ENCODE assay signal across 12 cellular contexts in genomic region chr9:127444283-127444920, GRCh38. TPM values are rescaled to one million over a fixed set of nuclear protein-coding genes. Genes with fewer than 3 reads are reported as not detected.
A peak's percentile ranks its signal among the peaks of the same experiment; 100 is the strongest.
DNase-seq lines count a peak whose midpoint lies in the region; ATAC-seq, FAIRE-seq and TF ChIP-seq lines count a peak whose summit lies in the region.
"Had no signal": no experiment of that assay in that cellular context is flagged by ENCODE, and none has a peak within 500 bp of the region (broad histone marks: within the 10 kb centered on the region; RNA-seq: fewer than 3 reads in every experiment).

No MANE protein-coding gene starts in this region.

- H3K27ac ChIP-seq in esophagus muscularis mucosa (replicated peaks in 1 of 4) (peak overlapping the region; percentile 11 to 48 (median 37)), transverse colon (peak overlapping the region in 3 of 4 donors; percentile 8 to 32 (median 13))

- peak; percentile 13 for DNase-seq in stimulated activated CD4-positive, alpha-beta T cell treated with anti-CD3 and anti-CD28 coated beads, Interleukin-12 subunit alpha, Interleukin-12 subunit beta, amount 100 ng/mL, for 4 hours
- no peak for DNase-seq in stimulated activated CD4-positive, alpha-beta T cell treated with anti-CD3 and anti-CD28 coated beads, Interleukin-2, amount 100 ng/mL, for 48 hours
- DNase-seq in RPMI8226, result peak; percentile 21
- no peak for DNase-seq in esophagus muscularis mucosa (ENCODE audit: extremely low spot score)
- DNase-seq in transverse colon, result no peak
- no peak for DNase-seq in DMS153 treated with DMSO at 0.1 percent for 48 hours (lab: John Stamatoyannopoulos, UW; ENCODE audit: unreplicated experiment)
- DNase-seq in left colon, result no peak
- no peak for DNase-seq in H54 (ENCODE audit: insufficient read length, low spot score)
- DNase-seq: amygdala; CD8-positive, alpha-beta memory T cell had no signal

- no peak for FAIRE-seq in H54 (lab: Jason Lieb, UNC)

- in situ Hi-C loops in transverse colon (cut with MboI; ENCODE audit: low pct_ligation_motif_present in 1 of 4, low pct_unique_long_range_greater_than_20kb in 1 of 4, low sequenced_read_pairs in 3 of 4), result no loop called here

- no peak for TF ChIP-seq CTCF in esophagus muscularis mucosa (IDR thresholded peaks at IDR 0.05)
- TF ChIP-seq CTCF in transverse colon (IDR thresholded peaks at IDR 0.05), result no peak

- no peak overlapping the region for H3K4me3 ChIP-seq in esophagus muscularis mucosa
- H3K4me3 ChIP-seq in transverse colon, result no peak overlapping the region
- H3K4me3 ChIP-seq: skin epidermis had no signal

- H3K4me1 ChIP-seq in esophagus muscularis mucosa, result peaks cover 14 to 18% (median 17%) of the 10 kb centered on the region in 4 donors
- H3K4me1 ChIP-seq in transverse colon, result peaks cover 2 to 8% (median 4%) of the 10 kb centered on the region in 4 donors

- H3K9me3 ChIP-seq in esophagus muscularis mucosa (no peaks in the 10 kb centered on the region), transverse colon (no peaks in the 10 kb centered on the region)

- 96% methylated on average over 10 of the region's 17 CpGs for WGBS in esophagus muscularis mucosa
- WGBS in transverse colon (ENCODE audit: low coverage in 1 of 2), 2 donors, result 0 to 88% methylated on average over 1 to 17 of the region's 17 CpGs

- H3K27me3 ChIP-seq in esophagus muscularis mucosa (no peaks in the 10 kb centered on the region), transverse colon (no peaks in the 10 kb centered on the region)

- no peak for TF ChIP-seq EP300 in esophagus muscularis mucosa (IDR thresholded peaks at IDR 0.05)
- no peak for TF ChIP-seq EP300 in transverse colon (IDR thresholded peaks at IDR 0.05; ENCODE audit: low read depth)

- no peak for TF ChIP-seq POLR2A in esophagus muscularis mucosa (IDR thresholded peaks at IDR 0.05; ENCODE audit: low read depth)
- TF ChIP-seq POLR2A in transverse colon (IDR thresholded peaks at IDR 0.05), result no peak
- no peak for TF ChIP-seq POLR2A in H54 (IDR thresholded peaks at IDR 0.05; ENCODE audit: low read depth, low read length)

- H3K36me3 ChIP-seq in esophagus muscularis mucosa (peaks cover 75 to 98% (median 97%) of the 10 kb centered on the region in 4 donors), transverse colon (peaks cover 0 to 49% (median 16%) of the 10 kb centered on the region in 4 donors)

- ATAC-seq in left colon, result no peak
- ATAC-seq: Right ventricle myocardium inferior had no signal

- intact Hi-C loops in esophagus muscularis mucosa (cut with DNase I), result no loop called here
- intact Hi-C loops in transverse colon (cut with DNase I; ENCODE audit: low total_unique reads), result no loop called here
- intact Hi-C loops in left colon (cut with DNase I, micrococcal nuclease), result no loop called here

RNA-seq across cellular contexts. Expression of gene RPL12, which starts 6.8 kb away (rescaled TPM):
- 1,000 to 10,000 TPM in 3 of 4 donors, 100 to 1,000 TPM in 1; 880 to 2,334 (median 1,732) TPM for total RNA-seq in esophagus muscularis mucosa
- total RNA-seq in transverse colon, result 1,000 to 10,000 TPM; 1,054 to 2,042 (median 1,540) TPM
- 100 to 1,000 TPM; 837 to 857 TPM for total RNA-seq in left colon

RNA-seq across cellular contexts. Expression of gene LRSAM1, which starts 6.9 kb away (rescaled TPM):
- total RNA-seq in esophagus muscularis mucosa (10 to 100 TPM; 13.6 to 26.2 (median 18.8) TPM), transverse colon (10 to 100 TPM; 16.2 to 39.2 (median 26.2) TPM), left colon (10 to 100 TPM; 13.9 to 20.6 TPM)

RNA-seq across cellular contexts. Expression of gene ZNF79, which starts 20.2 kb away (rescaled TPM):
- total RNA-seq in esophagus muscularis mucosa (10 to 100 TPM in 3 of 4 donors, 1 to 10 TPM in 1; 8.3 to 12.8 (median 11.2) TPM), transverse colon (10 to 100 TPM in 3 of 4 donors, 1 to 10 TPM in 1; 9.4 to 12.3 (median 11.3) TPM), left colon (1 to 10 TPM; 5.5 to 6.8 TPM)

RNA-seq across cellular contexts. Expression of gene SLC2A8, which starts 47.4 kb away (rescaled TPM):
- total RNA-seq in esophagus muscularis mucosa, result 10 to 100 TPM; 27.0 to 34.5 (median 31.7) TPM
- total RNA-seq in transverse colon, result 10 to 100 TPM in 3 of 4 donors, 1 to 10 TPM in 1; 9.6 to 95.8 (median 29.4) TPM
- total RNA-seq in left colon, result 10 to 100 TPM; 18.1 to 28.6 TPM

Comparison
In these comparisons a context has a peak if more than half of its experiments do, and no peak if none do; other contexts are left out.
1. DNase-seq: peak in stimulated activated CD4-positive, alpha-beta T cell treated with anti-CD3 and anti-CD28 coated beads, Interleukin-12 subunit alpha, Interleukin-12 subunit beta, amount 100 ng/mL, for 4 hours (single experiment) and RPMI8226 (single experiment); none in stimulated activated CD4-positive, alpha-beta T cell treated with anti-CD3 and anti-CD28 coated beads, Interleukin-2, amount 100 ng/mL, for 48 hours (0 of 2), esophagus muscularis mucosa (single experiment), transverse colon (single experiment), DMS153 treated with DMSO at 0.1 percent for 48 hours (single experiment), left colon (0 of 2) and H54 (single experiment).